18 cellular contexts compared by ENCODE assay signal in the genomic region with DNA sequence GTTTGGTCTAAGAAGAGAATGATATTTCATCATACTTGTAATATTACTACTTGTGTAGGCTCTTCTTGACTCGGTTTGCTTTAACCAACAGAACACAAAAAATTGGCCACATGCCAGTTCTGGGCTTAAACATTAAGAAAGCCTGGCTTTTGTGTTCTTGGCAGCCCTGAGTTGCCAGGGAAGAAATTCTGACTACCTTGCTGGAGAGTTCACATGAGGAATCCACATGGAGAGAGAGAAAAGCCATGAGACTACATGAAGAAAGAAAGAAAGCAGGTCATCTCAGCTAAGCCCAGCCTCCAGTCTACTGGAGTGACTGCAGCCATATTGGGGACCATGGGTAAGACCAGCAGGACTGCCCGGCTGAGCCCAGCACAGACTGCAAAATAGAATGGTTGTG.
DNase-seq lines count a peak whose midpoint lies in the region; ATAC-seq and TF ChIP-seq lines count a peak whose summit lies in the region.
"Had no signal": no experiment of that assay in that cellular context is flagged by ENCODE, and none has a peak within 500 bp of the region (broad histone marks: within the 10 kb centered on the region; RNA-seq: fewer than 3 reads in every experiment).

No MANE protein-coding gene starts in this region.

- H3K4me1 ChIP-seq in gastrocnemius medialis, result peaks cover 42 to 52% of the 10 kb centered on the region in 2 donors

- no peak overlapping the region for H3K4me3 ChIP-seq in gastrocnemius medialis

- TF ChIP-seq CTCF in gastrocnemius medialis (IDR thresholded peaks at IDR 0.05 in 4 of 5, conservative IDR thresholded peaks at IDR 0.05 in 1 of 5), result no peak

- H3K9me3 ChIP-seq in gastrocnemius medialis, result no peaks in the 10 kb centered on the region

- no peaks in the 10 kb centered on the region for H3K36me3 ChIP-seq in gastrocnemius medialis

- ATAC-seq in gastrocnemius medialis, result peak; percentile 80 to 84
- ATAC-seq in activated naive CD4-positive, alpha-beta T cell treated with anti-CD3 and anti-CD28 coated beads, Interleukin-2, amount 50 U/mL, for 72 hours, result no peak
- ATAC-seq: activated CD8-positive, alpha-beta memory T cell treated with anti-CD3 and anti-CD28 coated beads, Interleukin-2, amount 10 ng/mL, durations not matched to agents 7 days and 5 days; PC-3; WTC11 had no signal

- H3K27me3 ChIP-seq in gastrocnemius medialis, result no peaks in the 10 kb centered on the region

- TF ChIP-seq POLR2A in gastrocnemius medialis (IDR thresholded peaks at IDR 0.05), result no peak

- H3K9me3 Mint-ChIP-seq in activated naive CD4-positive, alpha-beta T cell treated with anti-CD3 and anti-CD28 coated beads, Interleukin-2, amount 50 U/mL, for 72 hours, result peaks cover 5 to 14% of the 10 kb centered on the region in 2 donors
- H3K9me3 Mint-ChIP-seq: IgD-negative memory B cell, WTC11 had no signal

- peaks cover under 1 to 7% of the 10 kb centered on the region in 2 donors for H3K36me3 Mint-ChIP-seq in activated naive CD4-positive, alpha-beta T cell treated with anti-CD3 and anti-CD28 coated beads, Interleukin-2, amount 50 U/mL, for 72 hours
- H3K36me3 Mint-ChIP-seq: WTC11 had no signal

- H3K27ac Mint-ChIP-seq in activated naive CD4-positive, alpha-beta T cell treated with anti-CD3 and anti-CD28 coated beads, Interleukin-2, amount 50 U/mL, for 72 hours, result peak overlapping the region in 1 of 2 donors; percentile 25
- H3K27ac Mint-ChIP-seq: activated CD8-positive, alpha-beta memory T cell treated with anti-CD3 and anti-CD28 coated beads, Interleukin-2, amount 10 ng/mL, durations not matched to agents 7 days and 5 days; stimulated activated naive CD8-positive, alpha-beta T cell treated with anti-CD3 and anti-CD28 coated beads, Interleukin-15, Interleukin-2, amounts not matched to agents 100 ng/mL and 50 ng/mL, for 24 hours; WTC11 had no signal

- DNase-seq in NCI-H82 (lab: John Stamatoyannopoulos, UW) (peak; percentile 59), NCI-H82 treated with DMSO at 0.1 percent for 48 hours (lab: John Stamatoyannopoulos, UW; ENCODE audit: unreplicated experiment) (no peak), amniotic epithelial cell (ENCODE audit: low read depth) (peak; percentile 99), fibroblast of the conjunctiva (ENCODE audit: low read depth) (peak; percentile 94), gastrocnemius medialis (peak; percentile 59 to 75), NCI-H1436 treated with DMSO at 0.1 percent for 48 hours (lab: John Stamatoyannopoulos, UW) (no peak), superior temporal gyrus (ENCODE audit: extremely low spot score) (no peak)
- DNase-seq in activated naive CD4-positive, alpha-beta T cell treated with anti-CD3 and anti-CD28 coated beads, Interleukin-2, amount 50 U/mL, for 72 hours (ENCODE audit: low spot score in 2 of 2), result no peak
- DNase-seq: activated CD8-positive, alpha-beta memory T cell treated with anti-CD3 and anti-CD28 coated beads, Interleukin-2, amount 10 ng/mL, durations not matched to agents 7 days and 5 days; activated naive CD4-positive, alpha-beta T cell; COR-L47; erythroblast; PC-3; small intestine; SW 1271 had no signal

- intact Hi-C loops in gastrocnemius medialis (cut with DNase I; ENCODE audit: low total_unique reads), result no loop called here

- peak overlapping the region; percentile 57 to 79 (median 72) for H3K27ac ChIP-seq in gastrocnemius medialis

- in situ Hi-C loops in gastrocnemius medialis (cut with MboI; ENCODE audit: low sequenced_read_pairs in 4 of 4), result no loop called here

Comparison
In these comparisons a context has a peak if more than half of its experiments do, and no peak if none do; other contexts are left out.
1. DNase-seq: peak in NCI-H82 (single experiment), amniotic epithelial cell (single experiment), fibroblast of the conjunctiva (single experiment) and gastrocnemius medialis (2 of 2); none in NCI-H82 treated with DMSO at 0.1 percent for 48 hours (single experiment), NCI-H1436 treated with DMSO at 0.1 percent for 48 hours (single experiment), activated naive CD4-positive, alpha-beta T cell treated with anti-CD3 and anti-CD28 coated beads, Interleukin-2, amount 50 U/mL, for 72 hours (0 of 2) and superior temporal gyrus (single experiment).
2. ATAC-seq: peak in gastrocnemius medialis (2 of 2); none in activated naive CD4-positive, alpha-beta T cell treated with anti-CD3 and anti-CD28 coated beads, Interleukin-2, amount 50 U/mL, for 72 hours (0 of 2).